8 cellular contexts compared by ENCODE assay signal in genomic region chr12:54935235-54935951, GRCh38. TPM values are rescaled to one million over a fixed set of nuclear protein-coding genes. Genes with fewer than 3 reads are reported as not detected.
DNase-seq lines count a peak whose midpoint lies in the region; ATAC-seq and TF ChIP-seq lines count a peak whose summit lies in the region.

No MANE protein-coding gene starts in this region.

- peak overlapping the region; percentile 53 for H3K4me3 Mint-ChIP-seq in activated CD4-positive, alpha-beta memory T cell treated with anti-CD3 and anti-CD28 coated beads for 36 hours
- no peak overlapping the region for H3K4me3 Mint-ChIP-seq in osteocyte (ENCODE audit: unreplicated experiment)

- peak overlapping the region; percentile 98 for H3K27ac Mint-ChIP-seq in activated CD4-positive, alpha-beta memory T cell treated with anti-CD3 and anti-CD28 coated beads for 36 hours
- H3K27ac Mint-ChIP-seq in osteocyte (ENCODE audit: unreplicated experiment) = no peak overlapping the region

- no peaks in the 10 kb centered on the region for H3K27me3 Mint-ChIP-seq in activated CD4-positive, alpha-beta memory T cell treated with anti-CD3 and anti-CD28 coated beads for 36 hours
- H3K27me3 Mint-ChIP-seq in osteocyte (ENCODE audit: unreplicated experiment) = no peaks in the 10 kb centered on the region

- POLR2A ChIA-PET in activated CD4-positive, alpha-beta memory T cell treated with anti-CD3 and anti-CD28 coated beads for 36 hours (lab: Charles Lee) = interaction anchor here (0.7 to 1.8 kb wide), 6 partner anchors 24 to 71 kb away, joined by 3 to 8 read pairs (median 4); partner anchors contain the start of gene TESPA1

- no peak overlapping the region for H3K4me3 ChIP-seq in fibroblast of pulmonary artery (replicated peaks; ENCODE audit: low read depth, low read length)

- H3K9me3 Mint-ChIP-seq in activated CD4-positive, alpha-beta memory T cell treated with anti-CD3 and anti-CD28 coated beads for 36 hours = peaks cover 15% of the 10 kb centered on the region
- H3K9me3 Mint-ChIP-seq in osteocyte (ENCODE audit: unreplicated experiment) = peaks cover 18% of the 10 kb centered on the region

- intact Hi-C loops in activated CD4-positive, alpha-beta memory T cell treated with anti-CD3 and anti-CD28 coated beads for 36 hours (cut with micrococcal nuclease) = loop anchor here (1.0 to 10.0 kb wide), 7 partner anchors 24 to 521 kb away; partner anchors contain the start of genes ITGA5, MUCL1 and TESPA1

- peak; percentile 97 for ATAC-seq in GM21723 (IDR thresholded peaks at IDR 0.05; ENCODE audit: unreplicated experiment)

- peak; percentile 78 for DNase-seq in GM03348 (ENCODE audit: low spot score)
- peak; percentile 72 for DNase-seq in activated CD4-positive, alpha-beta memory T cell treated with anti-CD3 and anti-CD28 coated beads for 36 hours
- DNase-seq in fibroblast of pulmonary artery (ENCODE audit: low read depth) = peak; percentile 91
- peak; percentile 49 for DNase-seq in stimulated activated CD4-positive, alpha-beta T cell treated with anti-CD3 and anti-CD28 coated beads, Interleukin-2, amount 100 ng/mL, for 4 hours (ENCODE audit: low read depth)
- no peak for DNase-seq in osteocyte (ENCODE audit: extremely low spot score, unreplicated experiment)
- DNase-seq in NAMALWA (ENCODE audit: low spot score) = no peak

- TF ChIP-seq EP300 in Ishikawa (IDR thresholded peaks at IDR 0.05; ENCODE audit: borderline replicate concordance) = no peak

- peaks cover 19% of the 10 kb centered on the region for H3K36me3 Mint-ChIP-seq in activated CD4-positive, alpha-beta memory T cell treated with anti-CD3 and anti-CD28 coated beads for 36 hours
- no peaks in the 10 kb centered on the region for H3K36me3 Mint-ChIP-seq in osteocyte (ENCODE audit: unreplicated experiment)

- CTCF ChIA-PET in activated CD4-positive, alpha-beta memory T cell treated with anti-CD3 and anti-CD28 coated beads for 36 hours (lab: Charles Lee) = interaction anchor here (0.7 to 3.3 kb wide), 10 partner anchors 21 to 233 kb away, joined by 3 to 29 read pairs (median 5); partner anchors contain the start of genes MUCL1 and TESPA1

- peaks cover 58% of the 10 kb centered on the region for H3K4me1 Mint-ChIP-seq in activated CD4-positive, alpha-beta memory T cell treated with anti-CD3 and anti-CD28 coated beads for 36 hours (ENCODE audit: low read depth)
- no peaks in the 10 kb centered on the region for H3K4me1 Mint-ChIP-seq in osteocyte (ENCODE audit: unreplicated experiment)

- TF ChIP-seq RAD21 in Ishikawa (IDR thresholded peaks at IDR 0.05; ENCODE audit: low read depth) = peak; percentile 11; the same call in 1 of the 2 replicates

- TF ChIP-seq CTCF in fibroblast of pulmonary artery (IDR thresholded peaks at IDR 0.05; ENCODE audit: low read length, missing control alignments) (no peak), osteocyte (IDR thresholded peaks at IDR 0.05) (no peak)

TF ChIP-seq in Ishikawa, 13 proteins besides CTCF, POLR2A, EP300 and RAD21:
- TF ChIP-seq REST (IDR thresholded peaks at IDR 0.05; ENCODE audit: low read depth) (no peak), EGR1 (IDR thresholded peaks at IDR 0.05) (no peak), ZBTB7A (IDR thresholded peaks at IDR 0.05; ENCODE audit: low read depth) (no peak), NFIC (IDR thresholded peaks at IDR 0.05) (no peak), TAF1 (IDR thresholded peaks at IDR 0.05; ENCODE audit: low read depth) (no peak)

RNA-seq across cellular contexts. Expression of gene TESPA1, which starts 49.2 kb away (rescaled TPM):
- 10 to 100 TPM; 73.9 to 74.8 TPM for total RNA-seq in activated CD4-positive, alpha-beta memory T cell treated with anti-CD3 and anti-CD28 coated beads for 36 hours
- not detected in 2 replicates for total RNA-seq in osteocyte

Comparison
In these comparisons a context has a peak if more than half of its experiments do, and no peak if none do; other contexts are left out.
1. DNase-seq: peak in GM03348 (single experiment), activated CD4-positive, alpha-beta memory T cell treated with anti-CD3 and anti-CD28 coated beads for 36 hours (single experiment), fibroblast of pulmonary artery (single experiment) and stimulated activated CD4-positive, alpha-beta T cell treated with anti-CD3 and anti-CD28 coated beads, Interleukin-2, amount 100 ng/mL, for 4 hours (single experiment); none in osteocyte (single experiment) and NAMALWA (single experiment).
2. RNA of gene TESPA1, which starts 49.2 kb away (total RNA-seq): 73.9 to 74.8 TPM in activated CD4-positive, alpha-beta memory T cell treated with anti-CD3 and anti-CD28 coated beads for 36 hours; not detected in osteocyte; every median in the first group is over 10 times any median in the second.